Comparison of ENCODE assay signal across 27 cellular contexts in genomic region chr17:9202572-9202971, GRCh38.
"Had no signal": no experiment of that assay in that cellular context is flagged by ENCODE, and none has a peak within 500 bp of the region (broad histone marks: within the 10 kb centered on the region; RNA-seq: fewer than 3 reads in every experiment).

No MANE protein-coding gene starts in this region.

- H3K27me3 ChIP-seq: esophagus muscularis mucosa, foreskin keratinocyte, pancreas, testis, tibial nerve, upper lobe of right lung, vagina had no signal

- H3K4me1 Mint-ChIP-seq: immature natural killer cell, mesothelial cell of epicardium had no signal

- H3K4me3 Mint-ChIP-seq: dendritic cell treated with granulocyte-macrophage colony-stimulating factor and Interleukin-4, amounts not matched to agents 40 ng/mL and 50 ng/mL, for 4 days; effector memory CD8-positive, alpha-beta T cell; immature natural killer cell; memory B cell; mesothelial cell of epicardium; natural killer cell treated with Interleukin-12 subunit alpha and Interleukin-12 subunit beta and Interleukin-15 and Interleukin-18, amount 100 ng/mL, for 72 hours; neural progenitor cell; stimulated activated memory B cell treated with anti-CD40 and anti-IgM and Interleukin-4, amounts not matched to agents 10 μg/mL and 1 μg/mL and 100 μg/mL, for 72 hours; stimulated activated naive CD8-positive, alpha-beta T cell treated with anti-CD3 and anti-CD28 coated beads, Interleukin-15, Interleukin-2, amounts not matched to agents 100 ng/mL and 50 ng/mL, for 24 hours had no signal

- H3K4me3 ChIP-seq: esophagus muscularis mucosa, left lung, lower lobe of right lung, neural progenitor cell, pancreas, spleen, testis, tibial nerve, upper lobe of right lung, vagina had no signal

- H3K36me3 ChIP-seq: left lung, lower lobe of right lung, neural progenitor cell, pancreas, spleen, tibial nerve, upper lobe of right lung, vagina had no signal

- DNase-seq: effector memory CD8-positive, alpha-beta T cell; foreskin keratinocyte; immature natural killer cell; lower lobe of right lung; nucleus accumbens; pancreas; right cardiac atrium; stimulated activated CD4-positive, alpha-beta T cell treated with anti-CD3 and anti-CD28 coated beads, Interleukin-15, amount 100 ng/mL, for 24 hours; stimulated activated CD4-positive, alpha-beta T cell treated with anti-CD3 and anti-CD28 coated beads, Interleukin-1b, Interleukin-23, amount 100 ng/mL, for 48 hours; stimulated activated CD4-positive, alpha-beta T cell treated with anti-CD3 and anti-CD28 coated beads, Interleukin-4, amount 100 ng/mL, for 24 hours; testis; upper lobe of right lung had no signal

- H3K36me3 Mint-ChIP-seq: immature natural killer cell; memory B cell; mesothelial cell of epicardium; natural killer cell treated with Interleukin-12 subunit alpha and Interleukin-12 subunit beta and Interleukin-15 and Interleukin-18, amount 100 ng/mL, for 72 hours; neural progenitor cell; stimulated activated memory B cell treated with anti-CD40 and anti-IgM and Interleukin-4, amounts not matched to agents 10 μg/mL and 1 μg/mL and 100 μg/mL, for 72 hours had no signal

- H2AFZ ChIP-seq: neural progenitor cell had no signal

- FAIRE-seq: keratinocyte, pancreas had no signal

- H3K27ac Mint-ChIP-seq: effector memory CD8-positive, alpha-beta T cell; immature natural killer cell; memory B cell; mesothelial cell of epicardium; natural killer cell treated with Interleukin-12 subunit alpha and Interleukin-12 subunit beta and Interleukin-15 and Interleukin-18, amount 100 ng/mL, for 72 hours; neural progenitor cell; progenitor cell of endocrine pancreas; stimulated activated memory B cell treated with anti-CD40 and anti-IgM and Interleukin-4, amounts not matched to agents 10 μg/mL and 1 μg/mL and 100 μg/mL, for 72 hours; stimulated activated naive CD8-positive, alpha-beta T cell treated with anti-CD3 and anti-CD28 coated beads, Interleukin-15, Interleukin-2, amounts not matched to agents 100 ng/mL and 50 ng/mL, for 24 hours had no signal

- H3K27ac ChIP-seq: epithelial cell of prostate, esophagus muscularis mucosa, foreskin keratinocyte, left lung, lower lobe of right lung, neural progenitor cell, pancreas, spleen, testis, tibial nerve, upper lobe of right lung, vagina had no signal

- H3K9me3 Mint-ChIP-seq: dendritic cell treated with granulocyte-macrophage colony-stimulating factor and Interleukin-4, amounts not matched to agents 40 ng/mL and 50 ng/mL, for 4 days; effector memory CD8-positive, alpha-beta T cell; immature natural killer cell; memory B cell; mesothelial cell of epicardium; natural killer cell treated with Interleukin-12 subunit alpha and Interleukin-12 subunit beta and Interleukin-15 and Interleukin-18, amount 100 ng/mL, for 72 hours; stimulated activated naive CD8-positive, alpha-beta T cell treated with anti-CD3 and anti-CD28 coated beads, Interleukin-15, Interleukin-2, amounts not matched to agents 100 ng/mL and 50 ng/mL, for 24 hours had no signal

- H3K9me3 ChIP-seq: esophagus muscularis mucosa, left lung, lower lobe of right lung, pancreas, testis, tibial nerve, upper lobe of right lung, vagina had no signal

- H3K4me1 ChIP-seq: foreskin keratinocyte, pancreas had no signal

- H3K4me2 ChIP-seq: neural progenitor cell had no signal

- ATAC-seq: effector memory CD8-positive, alpha-beta T cell; foreskin keratinocyte; left lung; lower lobe of right lung; natural killer cell treated with Interleukin-12 subunit alpha and Interleukin-12 subunit beta and Interleukin-15 and Interleukin-18, amount 100 ng/mL, for 72 hours; pancreas; right cardiac atrium; stimulated activated memory B cell treated with anti-CD40 and anti-IgM and Interleukin-4, amounts not matched to agents 10 μg/mL and 1 μg/mL and 100 μg/mL, for 72 hours; upper lobe of right lung had no signal

- H3K27me3 Mint-ChIP-seq: dendritic cell treated with granulocyte-macrophage colony-stimulating factor and Interleukin-4, amounts not matched to agents 40 ng/mL and 50 ng/mL, for 4 days; memory B cell had no signal

- H3K9ac ChIP-seq: neural progenitor cell had no signal
